Comparison of ENCODE assay signal across 1 cellular context in genomic region chr17:41909088-41909487, GRCh38.
TF ChIP-seq lines count a peak whose summit lies in the region.

No MANE protein-coding gene starts in this region.

TF ChIP-seq in A549, 52 proteins besides CTCF, POLR2A, EP300 and RAD21:
- TF ChIP-seq MAFK (IDR thresholded peaks at IDR 0.05; ENCODE audit: partially characterized antibody) = no peak
- TF ChIP-seq FOXS1 (CRISPR knock-in tag; IDR thresholded peaks at IDR 0.05) = no peak
- TF ChIP-seq RCOR1 (IDR thresholded peaks at IDR 0.05; ENCODE audit: low read depth, low read length) = no peak
- TF ChIP-seq NFE2L2 (conservative IDR thresholded peaks at IDR 0.05; ENCODE audit: low read length) = no peak
- no peak for TF ChIP-seq ELK1 (IDR thresholded peaks at IDR 0.05; ENCODE audit: low read depth, low read length)
